Comparison of ENCODE assay signal across 31 cellular contexts in genomic region chr21:27021046-27021445, GRCh38. TPM values are rescaled to one million over a fixed set of nuclear protein-coding genes. Genes with fewer than 3 reads are reported as not detected.
"Had no signal": no experiment of that assay in that cellular context is flagged by ENCODE, and none has a peak within 500 bp of the region (broad histone marks: within the 10 kb centered on the region; RNA-seq: fewer than 3 reads in every experiment).

No MANE protein-coding gene starts in this region.

- ATAC-seq: activated CD4-positive, CD25-positive, alpha-beta regulatory T cell treated with anti-CD3 and anti-CD28 coated beads, Interleukin-2, amount 50 U/mL, for 24 hours; activated CD8-positive, alpha-beta T cell treated with anti-CD3 and anti-CD28 coated beads for 36 hours; activated T-cell treated with anti-CD3 and anti-CD28 coated beads, Interleukin-2, amount 50 U/mL, for 4 hours; activated T-helper 17 cell treated with anti-CD3 and anti-CD28 coated beads, Interleukin-2, amount 50 U/mL, for 72 hours; body of pancreas; esophagus mucosa; foreskin keratinocyte; gastrocnemius medialis; heart left ventricle had no signal

- H3K27me3 ChIP-seq: adrenal gland, body of pancreas, cardiac muscle cell, foreskin keratinocyte, gastrocnemius medialis, heart left ventricle had no signal

- DNase-seq: activated B cell treated with CpG ODN at 0.5 μM for 24 hours; activated CD4-positive, alpha-beta T cell treated with anti-CD3 and anti-CD28 coated beads for 48 hours; activated CD4-positive, alpha-beta T cell treated with anti-CD3 and anti-CD28 coated beads, Interleukin-2, amount 50 U/mL, for 1 hour; activated CD4-positive, alpha-beta T cell treated with anti-CD3 and anti-CD28 coated beads, Interleukin-2, amount 50 U/mL, for 48 hours; activated CD8-positive, alpha-beta memory T cell treated with anti-CD3 and anti-CD28 coated beads for 24 hours; activated CD8-positive, alpha-beta T cell treated with anti-CD3 and anti-CD28 coated beads for 36 hours; activated effector memory CD4-positive, alpha-beta T cell treated with Interleukin-2 at 50 U/mL for 16 hours; activated gamma-delta T cell treated with Interleukin-2 at 50 U/mL for 16 hours; activated naive CD4-positive, alpha-beta T cell treated with anti-CD3 and anti-CD28 coated beads, Interleukin-2, amount 50 U/mL, for 16 hours; activated naive CD4-positive, alpha-beta T cell treated with Interleukin-2 at 50 U/mL for 16 hours; activated T-cell treated with anti-CD3 and anti-CD28 coated beads, Interleukin-2, amount 50 U/mL, for 4 hours; adrenal gland; amygdala; aorta; body of pancreas; central memory CD4-positive, alpha-beta T cell; dorsolateral prefrontal cortex; effector memory CD4-positive, alpha-beta T cell; endodermal cell; gastrocnemius medialis; glutamatergic neuron; heart left ventricle; T-helper 9 cell; WERI-Rb-1 had no signal

- H3K36me3 ChIP-seq: adrenal gland, cardiac muscle cell, gastrocnemius medialis, heart left ventricle, WERI-Rb-1 had no signal

- H3K9me3 ChIP-seq: adrenal gland, body of pancreas, gastrocnemius medialis, heart left ventricle had no signal

- H3K4me1 ChIP-seq: adrenal gland, body of pancreas, foreskin keratinocyte, gastrocnemius medialis had no signal

- H3K27ac ChIP-seq: adrenal gland, body of pancreas, cardiac muscle cell, coronary artery, dorsolateral prefrontal cortex, foreskin keratinocyte, gastrocnemius medialis, heart left ventricle, WERI-Rb-1 had no signal

- H3K4me3 ChIP-seq: adrenal gland, body of pancreas, cardiac muscle cell, coronary artery, dorsolateral prefrontal cortex, gastrocnemius medialis, heart left ventricle had no signal

RNA-seq across cellular contexts. Expression of gene ADAMTS5, which starts 54.2 kb away (rescaled TPM):
- total RNA-seq: activated B cell treated with CpG ODN at 0.5 μM for 24 hours; activated CD8-positive, alpha-beta T cell treated with anti-CD3 and anti-CD28 coated beads for 36 hours; activated T-cell treated with anti-CD3 and anti-CD28 coated beads, Interleukin-2, amount 50 U/mL, for 4 hours; activated T-helper 17 cell treated with anti-CD3 and anti-CD28 coated beads, Interleukin-2, amount 50 U/mL, for 72 hours; foreskin keratinocyte; T-helper 2 cell treated with Interferon-gamma antibody and Interleukin-4, amounts not matched to agents 100 ng/mL and 5 ng/mL, for 36 hours had no signal
